In the genomic region with DNA sequence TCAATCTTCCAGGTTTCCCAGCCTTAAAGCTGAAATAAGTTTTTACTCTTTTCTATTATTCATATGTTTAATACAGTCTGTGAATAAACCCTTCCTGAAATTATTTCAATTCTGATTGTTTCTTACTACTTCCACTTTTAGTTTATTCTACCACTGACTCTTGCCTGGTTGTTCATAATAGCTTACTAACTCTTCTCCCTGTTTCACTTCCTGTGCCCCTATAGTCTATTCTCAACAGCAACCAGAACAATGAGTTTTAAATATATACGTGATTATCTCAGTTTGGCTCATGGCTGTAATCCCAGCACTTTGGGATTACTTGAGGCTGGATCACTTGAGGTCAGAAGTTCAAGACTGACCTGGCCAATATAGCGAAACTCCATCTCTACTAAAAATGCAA, we compare ENCODE assay signal across 33 cellular contexts.
DNase-seq lines count a peak whose midpoint lies in the region; ATAC-seq and TF ChIP-seq lines count a peak whose summit lies in the region.
"Had no signal": no experiment of that assay in that cellular context is flagged by ENCODE, and none has a peak within 500 bp of the region (broad histone marks: within the 10 kb centered on the region; RNA-seq: fewer than 3 reads in every experiment).

No MANE protein-coding gene starts in this region.

- no peaks in the 10 kb centered on the region for H3K9me3 ChIP-seq in OCI-LY3 (ENCODE audit: insufficient read depth, low read length)
- no peaks in the 10 kb centered on the region for H3K9me3 ChIP-seq in upper lobe of right lung
- H3K9me3 ChIP-seq: HAP-1, heart left ventricle, ovary, upper lobe of left lung had no signal

- peak overlapping the region; percentile 24; the same call in 1 of the 2 replicates for H3K4me2 ChIP-seq in OCI-LY3 (ENCODE audit: low read length)

- H3K4me1 ChIP-seq in OCI-LY3 (ENCODE audit: low read length) (peaks cover 15% of the 10 kb centered on the region), upper lobe of right lung (no peaks in the 10 kb centered on the region)
- H3K4me1 ChIP-seq: foreskin keratinocyte, HAP-1, heart left ventricle, upper lobe of left lung had no signal

- TF ChIP-seq CTCF in OCI-LY3 (IDR thresholded peaks at IDR 0.05; ENCODE audit: low read depth, low read length) (no peak), upper lobe of right lung (IDR thresholded peaks at IDR 0.05) (no peak)

- DNase-seq in pons (ENCODE audit: low spot score) (no peak), upper lobe of right lung (no peak), NCI-H69 (lab: John Stamatoyannopoulos, UW) (no peak), NCI-H1417 treated with DMSO at 0.1 percent for 48 hours (lab: John Stamatoyannopoulos, UW) (no peak)
- DNase-seq: activated CD4-positive, alpha-beta T cell treated with anti-CD3 and anti-CD28 coated beads, Interleukin-2, amount 50 U/mL, for 48 hours; activated naive CD4-positive, alpha-beta T cell; activated naive CD8-positive, alpha-beta T cell treated with anti-CD3 and anti-CD28 coated beads, Interleukin-2, amount 50 U/mL, for 24 hours; activated T-cell treated with anti-CD3 and anti-CD28 coated beads, Interleukin-2, amount 50 U/mL, for 72 hours; Calu3; caudate nucleus; cortex of kidney; foreskin keratinocyte; heart left ventricle; left ventricle myocardium superior; mesendoderm; NCI-H1105; NCI-H187 treated with DMSO at 0.1 percent for 48 hours; NCI-H2171; NCI-H510A; ovary; PC-3; stimulated activated naive B cell treated with anti-CD40 and anti-IgM and Interleukin-4, amounts not matched to agents 10 μg/mL and 1 μg/mL and 100 μg/mL, for 72 hours; substantia nigra; upper lobe of left lung had no signal

- H2AFZ ChIP-seq in OCI-LY3 (ENCODE audit: low read depth, low read length): peak overlapping the region; percentile 19; the same call in 1 of the 2 replicates

- intact Hi-C loops in upper lobe of right lung (cut with DNase I): no loop called here

- no peaks in the 10 kb centered on the region for H3K79me2 ChIP-seq in OCI-LY3 (ENCODE audit: low read length)

- H3K4me3 ChIP-seq in OCI-LY3 (ENCODE audit: low read length): no peak overlapping the region
- H3K4me3 ChIP-seq in upper lobe of right lung: no peak overlapping the region
- H3K4me3 ChIP-seq: HAP-1, heart left ventricle, K562, ovary, upper lobe of left lung had no signal

- H3K9ac ChIP-seq in OCI-LY3 (ENCODE audit: low read length): no peak overlapping the region

- ATAC-seq in GM18498 (IDR thresholded peaks at IDR 0.05; ENCODE audit: unreplicated experiment) (peak; percentile 72), GM19397 (IDR thresholded peaks at IDR 0.05; ENCODE audit: unreplicated experiment) (peak; percentile 64), HG02981 (IDR thresholded peaks at IDR 0.05; ENCODE audit: unreplicated experiment) (peak; percentile 53), upper lobe of right lung (no peak)
- ATAC-seq: activated CD4-positive, CD25-positive, alpha-beta regulatory T cell treated with anti-CD3 and anti-CD28 coated beads, Interleukin-2, amount 50 U/mL, for 24 hours; activated naive CD8-positive, alpha-beta T cell treated with anti-CD3 and anti-CD28 coated beads, Interleukin-2, amount 50 U/mL, for 24 hours; activated T-cell treated with anti-CD3 and anti-CD28 coated beads, Interleukin-2, amount 50 U/mL, for 72 hours; esophagus mucosa; foreskin keratinocyte; heart left ventricle; K562; left ventricle myocardium superior; PC-3; SK-N-SH treated with all-trans-retinoic acid at 6 μM for 48 hours; stimulated activated naive B cell treated with anti-CD40 and anti-IgM and Interleukin-4, amounts not matched to agents 10 μg/mL and 1 μg/mL and 100 μg/mL, for 72 hours had no signal

- no peaks in the 10 kb centered on the region for H3K36me3 ChIP-seq in OCI-LY3 (replicated peaks; ENCODE audit: low read depth, low read length)
- no peaks in the 10 kb centered on the region for H3K36me3 ChIP-seq in upper lobe of right lung
- H3K36me3 ChIP-seq: HAP-1, heart left ventricle, ovary, upper lobe of left lung had no signal

- H3K27me3 ChIP-seq in OCI-LY3 (ENCODE audit: low read depth, low read length) (no peaks in the 10 kb centered on the region), upper lobe of right lung (no peaks in the 10 kb centered on the region)
- H3K27me3 ChIP-seq: foreskin keratinocyte, heart left ventricle, ovary, upper lobe of left lung had no signal

- H4K20me1 ChIP-seq in OCI-LY3 (ENCODE audit: insufficient read depth, low read length): no peaks in the 10 kb centered on the region

- H3K27ac ChIP-seq in OCI-LY3 (ENCODE audit: low read length): no peak overlapping the region
- no peak overlapping the region for H3K27ac ChIP-seq in upper lobe of right lung
- H3K27ac ChIP-seq: foreskin keratinocyte, heart left ventricle, ovary, upper lobe of left lung had no signal
